ENCODE assay signal across 23 cellular contexts in genomic region chr17:13590441-13590840, GRCh38. TPM values are rescaled to one million over a fixed set of nuclear protein-coding genes. Genes with fewer than 3 reads are reported as not detected.
DNase-seq lines count a peak whose midpoint lies in the region; ATAC-seq and TF ChIP-seq lines count a peak whose summit lies in the region.
"Had no signal": no experiment of that assay in that cellular context is flagged by ENCODE, and none has a peak within 500 bp of the region (broad histone marks: within the 10 kb centered on the region; RNA-seq: fewer than 3 reads in every experiment).

No MANE protein-coding gene starts in this region.

- peak; percentile 47 for ATAC-seq in SK-N-SH treated with all-trans-retinoic acid at 6 μM for 48 hours
- ATAC-seq: activated CD4-positive, CD25-positive, alpha-beta regulatory T cell treated with anti-CD3 and anti-CD28 coated beads, Interleukin-2, amount 50 U/mL, for 24 hours; HCT116; right lobe of liver; T-helper 17 cell had no signal

- H3K27me3 ChIP-seq in smooth muscle cell (ENCODE audit: low read depth): no peaks in the 10 kb centered on the region
- H3K27me3 ChIP-seq: right lobe of liver had no signal

- no peak overlapping the region for H2AFZ ChIP-seq in smooth muscle cell (ENCODE audit: low read depth)

- H3K4me2 ChIP-seq in smooth muscle cell: peak overlapping the region; percentile 26

- DNase-seq in HCEC 1CT (peak; percentile 49), kidney glomerular epithelial cell (lab: John Stamatoyannopoulos, UW) (peak; percentile 21), smooth muscle cell (lab: John Stamatoyannopoulos, UW; ENCODE audit: unreplicated experiment) (no peak), caudate nucleus (lab: John Stamatoyannopoulos, UW) (no peak), NCI-H69 (lab: John Stamatoyannopoulos, UW) (no peak), RPMI8226 (no peak)
- DNase-seq: activated CD4-positive, alpha-beta T cell treated with anti-CD3 and anti-CD28 coated beads, Interleukin-2, amount 50 U/mL, for 48 hours; activated naive CD4-positive, alpha-beta T cell treated with anti-CD3 and anti-CD28 coated beads for 36 hours; C1 segment of cervical spinal cord; left ventricle myocardium inferior; mesendoderm; NCI-H1092 treated with DMSO at 0.1 percent for 48 hours; NCI-H1694 treated with DMSO at 0.1 percent for 48 hours; NCI-H2171; posterior cingulate gyrus; right lobe of liver; stimulated activated CD4-positive, alpha-beta T cell treated with anti-CD3 and anti-CD28 coated beads, Interleukin-4, amount 100 ng/mL, for 24 hours; T-helper 17 cell; tibial artery had no signal

- H4K20me1 ChIP-seq in smooth muscle cell (ENCODE audit: low read depth): no peaks in the 10 kb centered on the region

- H3K4me1 ChIP-seq in smooth muscle cell (ENCODE audit: low read depth): peaks cover 31% of the 10 kb centered on the region
- H3K4me1 ChIP-seq: right lobe of liver had no signal

- H3K36me3 ChIP-seq in smooth muscle cell (ENCODE audit: low read depth): no peaks in the 10 kb centered on the region
- H3K36me3 ChIP-seq: left ventricle myocardium inferior, right lobe of liver, tibial artery had no signal

- no peak overlapping the region for H3K4me3 ChIP-seq in smooth muscle cell
- H3K4me3 ChIP-seq: left ventricle myocardium inferior, right lobe of liver, tibial artery had no signal

- H3F3A ChIP-seq in smooth muscle cell (ENCODE audit: low read depth): peaks cover 14% of the 10 kb centered on the region

- peaks cover 45% of the 10 kb centered on the region for H3K79me2 ChIP-seq in smooth muscle cell (ENCODE audit: low read depth)

- H3K9me3 ChIP-seq in smooth muscle cell (replicated peaks; ENCODE audit: low read depth): no peaks in the 10 kb centered on the region
- H3K9me3 ChIP-seq: left ventricle myocardium inferior, right lobe of liver, tibial artery had no signal

- H3K27ac ChIP-seq in smooth muscle cell (ENCODE audit: low read depth): peak overlapping the region; percentile 90
- H3K27ac ChIP-seq in caudate nucleus (ENCODE audit: low read depth, low read length): no peak overlapping the region
- H3K27ac ChIP-seq: left ventricle myocardium inferior, right lobe of liver, tibial artery had no signal

- TF ChIP-seq CTCF in smooth muscle cell (IDR thresholded peaks at IDR 0.05; ENCODE audit: borderline replicate concordance, insufficient read depth, poor library complexity, severe bottlenecking): no peak

- H3K9ac ChIP-seq in smooth muscle cell (ENCODE audit: low read depth): peak overlapping the region; percentile 67

- 44% methylated on average over 1 of the region's 1 CpG for WGBS in smooth muscle cell (ENCODE audit: low lambda C conversion rate)

TF ChIP-seq in SK-N-SH treated with all-trans-retinoic acid at 6 μM for 48 hours, 23 proteins besides CTCF, POLR2A, EP300 and RAD21:
- TF ChIP-seq BACH2 (CRISPR knock-in tag; IDR thresholded peaks at IDR 0.05; ENCODE audit: borderline replicate concordance): no peak
- TF ChIP-seq TOX (CRISPR knock-in tag; IDR thresholded peaks at IDR 0.05; ENCODE audit: borderline replicate concordance): no peak
- TF ChIP-seq TSHZ2 (CRISPR knock-in tag; IDR thresholded peaks at IDR 0.05): no peak
- TF ChIP-seq RARB (CRISPR knock-in tag; IDR thresholded peaks at IDR 0.05): no peak
- TF ChIP-seq ZNF8 (CRISPR knock-in tag; IDR thresholded peaks at IDR 0.05): no peak
- TF ChIP-seq ARNTL (CRISPR knock-in tag; IDR thresholded peaks at IDR 0.05; ENCODE audit: borderline replicate concordance, low read depth): no peak
- no peak for TF ChIP-seq POU6F1 (CRISPR knock-in tag; IDR thresholded peaks at IDR 0.05; ENCODE audit: borderline replicate concordance, low read depth)
- TF ChIP-seq TCF4 (CRISPR knock-in tag; IDR thresholded peaks at IDR 0.05; ENCODE audit: borderline replicate concordance): no peak

RNA-seq across cellular contexts. Expression of gene HS3ST3A1, which starts 11.3 kb away (rescaled TPM):
- 18.0 and 19.5 TPM in 2 replicates for total RNA-seq in smooth muscle cell
- 24.2 and 25.1 TPM in 2 replicates for polyA plus RNA-seq in smooth muscle cell
- total RNA-seq: endothelial cell of umbilical vein had no signal
- polyA plus RNA-seq: endothelial cell of umbilical vein had no signal

Comparison
In these comparisons a context has a peak if more than half of its experiments do, and no peak if none do; other contexts are left out.
1. DNase-seq: peak in HCEC 1CT (single experiment) and kidney glomerular epithelial cell (single experiment); none in smooth muscle cell (single experiment), caudate nucleus (0 of 61), NCI-H69 (single experiment) and RPMI8226 (single experiment).